ENCODE assay signal across 9 cellular contexts in the genomic region with DNA sequence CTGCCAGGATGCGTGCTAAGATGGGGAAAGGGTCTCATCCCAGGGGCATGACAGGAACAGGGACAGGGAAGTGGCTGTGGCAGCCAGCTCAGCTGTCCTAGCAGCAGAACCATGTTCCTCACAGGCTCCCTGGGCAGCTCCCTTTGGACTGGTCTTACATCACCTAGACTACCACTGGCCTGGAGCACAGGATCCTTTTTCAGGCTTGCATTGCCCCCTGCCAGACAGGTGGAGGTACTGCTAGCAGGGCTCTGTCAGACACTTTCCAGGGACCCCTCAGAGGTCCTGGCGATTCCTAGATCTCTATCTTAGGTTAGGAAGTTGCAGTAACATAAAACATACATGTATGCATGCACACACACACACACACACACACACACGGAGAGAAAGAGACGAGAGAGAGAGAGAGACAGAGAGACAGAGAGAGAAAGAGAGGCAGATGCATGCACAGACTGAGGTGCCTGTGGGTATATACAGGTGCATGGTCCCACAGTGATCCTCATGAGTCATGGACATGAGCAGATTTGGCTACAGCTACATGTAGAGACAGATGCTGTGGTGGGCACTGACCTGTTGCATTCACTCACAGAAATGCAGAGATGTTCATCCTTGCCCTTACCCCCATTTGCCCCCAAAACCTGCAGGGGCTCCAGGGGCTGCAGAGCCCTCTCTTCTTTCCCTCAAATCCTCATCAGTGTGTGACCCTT.
DNase-seq lines count a peak whose midpoint lies in the region; ATAC-seq, FAIRE-seq and TF ChIP-seq lines count a peak whose summit lies in the region.
"Had no signal": no experiment of that assay in that cellular context is flagged by ENCODE, and none has a peak within 500 bp of the region (broad histone marks: within the 10 kb centered on the region; RNA-seq: fewer than 3 reads in every experiment).

No MANE protein-coding gene starts in this region.

- intact Hi-C loops in adrenal gland (cut with DNase I): loop anchor here in 1 of 2 donors (10.0 kb wide), 1 partner anchor 206 kb away; no protein-coding TSS in a partner anchor

- H3K27ac Mint-ChIP-seq in activated CD8-positive, alpha-beta memory T cell treated with anti-CD3 and anti-CD28 coated beads, Interleukin-2, amount 10 ng/mL, durations not matched to agents 7 days and 5 days: no peak overlapping the region
- H3K27ac Mint-ChIP-seq: stimulated activated naive CD8-positive, alpha-beta T cell treated with anti-CD3 and anti-CD28 coated beads, Interleukin-15, Interleukin-2, amounts not matched to agents 100 ng/mL and 50 ng/mL, for 24 hours had no signal

- no peak overlapping the region for H3K4me2 ChIP-seq in keratinocyte (ENCODE audit: control insufficient read depth, extremely low read depth, insufficient read depth, low read depth, low read length)

- H3K79me2 ChIP-seq in keratinocyte (ENCODE audit: control insufficient read depth, insufficient read depth, low read length): no peaks in the 10 kb centered on the region

- H3K4me3 ChIP-seq in AG09309 (ENCODE audit: control insufficient read depth, low read depth, low read length) (no peak overlapping the region), adrenal gland (no peak overlapping the region), keratinocyte (ENCODE audit: control insufficient read depth in 2 of 3, extremely low read depth in 1 of 3, insufficient read depth in 2 of 3, low read depth in 1 of 3, low read length in 3 of 3) (no peak overlapping the region)

- no peaks in the 10 kb centered on the region for H3K27me3 Mint-ChIP-seq in activated CD8-positive, alpha-beta memory T cell treated with anti-CD3 and anti-CD28 coated beads, Interleukin-2, amount 10 ng/mL, durations not matched to agents 7 days and 5 days
- H3K27me3 Mint-ChIP-seq: stimulated activated naive CD8-positive, alpha-beta T cell treated with anti-CD3 and anti-CD28 coated beads, Interleukin-15, Interleukin-2, amounts not matched to agents 100 ng/mL and 50 ng/mL, for 24 hours had no signal

- WGBS in adrenal gland, 4 donors: 34 to 62% (median 40%) methylated on average over 3 to 4 of the region's 4 CpGs

- no peak for FAIRE-seq in keratinocyte (lab: Jason Lieb, UNC)

- H3K4me1 Mint-ChIP-seq in activated CD8-positive, alpha-beta memory T cell treated with anti-CD3 and anti-CD28 coated beads, Interleukin-2, amount 10 ng/mL, durations not matched to agents 7 days and 5 days: no peaks in the 10 kb centered on the region

- no peaks in the 10 kb centered on the region for H3K9me3 Mint-ChIP-seq in activated CD8-positive, alpha-beta memory T cell treated with anti-CD3 and anti-CD28 coated beads, Interleukin-2, amount 10 ng/mL, durations not matched to agents 7 days and 5 days (ENCODE audit: low read depth)
- H3K9me3 Mint-ChIP-seq: stimulated activated naive CD8-positive, alpha-beta T cell treated with anti-CD3 and anti-CD28 coated beads, Interleukin-15, Interleukin-2, amounts not matched to agents 100 ng/mL and 50 ng/mL, for 24 hours had no signal

- no peaks in the 10 kb centered on the region for H4K20me1 ChIP-seq in keratinocyte (ENCODE audit: control insufficient read depth, extremely low read depth, insufficient read depth, low read length)

- no peaks in the 10 kb centered on the region for H3K9me1 ChIP-seq in keratinocyte (ENCODE audit: control insufficient read depth, extremely low read depth, insufficient read depth, low read length)

- no peak overlapping the region for H2AFZ ChIP-seq in keratinocyte (ENCODE audit: control insufficient read depth, low read length)

- peak; percentile 68 for TF ChIP-seq CTCF in AG09309 (IDR thresholded peaks at IDR 0.05; ENCODE audit: control insufficient read depth, insufficient read depth, low read depth, low read length, missing control alignments)
- TF ChIP-seq CTCF in GM12874 (IDR thresholded peaks at IDR 0.05; ENCODE audit: insufficient read depth, low read depth, low read length): peak; percentile 30; the same call in 1 of the 2 replicates
- peak; percentile 21 to 64 (median 50) for TF ChIP-seq CTCF in adrenal gland (IDR thresholded peaks at IDR 0.05)
- TF ChIP-seq CTCF in keratinocyte (optimal IDR thresholded peaks at IDR 0.05 in 1 of 3, IDR thresholded peaks at IDR 0.05 in 1 of 3, conservative IDR thresholded peaks at IDR 0.05 in 1 of 3; ENCODE audit: extremely low read depth in 1 of 3, insufficient read depth in 2 of 3, low read length in 3 of 3): peak; percentile 70 to 79 (median 71)

- H3K27ac ChIP-seq in adrenal gland (no peak overlapping the region), keratinocyte (ENCODE audit: control insufficient read depth, insufficient read depth, low read length) (no peak overlapping the region)

- no peaks in the 10 kb centered on the region for H3K36me3 Mint-ChIP-seq in activated CD8-positive, alpha-beta memory T cell treated with anti-CD3 and anti-CD28 coated beads, Interleukin-2, amount 10 ng/mL, durations not matched to agents 7 days and 5 days

- H3K4me3 Mint-ChIP-seq in activated CD8-positive, alpha-beta memory T cell treated with anti-CD3 and anti-CD28 coated beads, Interleukin-2, amount 10 ng/mL, durations not matched to agents 7 days and 5 days: no peak overlapping the region
- H3K4me3 Mint-ChIP-seq: stimulated activated naive CD8-positive, alpha-beta T cell treated with anti-CD3 and anti-CD28 coated beads, Interleukin-15, Interleukin-2, amounts not matched to agents 100 ng/mL and 50 ng/mL, for 24 hours had no signal

- TF ChIP-seq POLR2A in adrenal gland (IDR thresholded peaks at IDR 0.05): no peak

- ATAC-seq in GM18498 (IDR thresholded peaks at IDR 0.05; ENCODE audit: unreplicated experiment): no peak
- no peak for ATAC-seq in activated CD8-positive, alpha-beta memory T cell treated with anti-CD3 and anti-CD28 coated beads, Interleukin-2, amount 10 ng/mL, durations not matched to agents 7 days and 5 days

- dilution Hi-C loops in keratinocyte (cut with MboI; ENCODE audit: extremely low pct_ligation_motif_present, low sequenced_read_pairs): no loop called here

- DNase-seq in AG09309 (ENCODE audit: low read depth) (peak; percentile 18), HuH-7.5 (ENCODE audit: low spot score) (peak; percentile 51), adrenal gland (peak in 5 of 7 donors; percentile 36 to 57 (median 48)), keratinocyte (ENCODE audit: low read depth, low spot score) (peak; percentile 13)
- DNase-seq in activated CD8-positive, alpha-beta memory T cell treated with anti-CD3 and anti-CD28 coated beads, Interleukin-2, amount 10 ng/mL, durations not matched to agents 7 days and 5 days: no peak
- no peak for DNase-seq in activated CD8-positive, alpha-beta memory T cell treated with anti-CD3 and anti-CD28 coated beads, Interleukin-2, amount 50 U/mL, for 48 hours

- no peak overlapping the region for H3K9ac ChIP-seq in keratinocyte (ENCODE audit: control insufficient read depth, extremely low read depth, insufficient read depth, low read length)

- H3K36me3 ChIP-seq in adrenal gland (replicated peaks in 1 of 2) (peaks cover 0 to 5% of the 10 kb centered on the region in 2 donors), keratinocyte (ENCODE audit: control insufficient read depth in 2 of 2, extremely low read depth in 1 of 2, insufficient read depth in 2 of 2, low read length in 2 of 2) (no peaks in the 10 kb centered on the region)

- H3K4me1 ChIP-seq in adrenal gland (replicated peaks in 1 of 2) (no peaks in the 10 kb centered on the region), keratinocyte (ENCODE audit: control insufficient read depth, extremely low read depth, insufficient read depth, low read length) (no peaks in the 10 kb centered on the region)

- peaks cover 9% of the 10 kb centered on the region for H3K27me3 ChIP-seq in adrenal gland
- peaks cover 3% of the 10 kb centered on the region for H3K27me3 ChIP-seq in keratinocyte (ENCODE audit: control insufficient read depth, extremely low read depth, insufficient read depth, low read length)

- CTCF ChIA-PET in activated CD8-positive, alpha-beta memory T cell treated with anti-CD3 and anti-CD28 coated beads, Interleukin-2, amount 10 ng/mL, durations not matched to agents 7 days and 5 days (lab: Charles Lee): interaction anchor here (0.6 kb wide), 1 partner anchor 643 kb away, joined by 3 read pairs; no protein-coding TSS in a partner anchor

- H3K9me3 ChIP-seq in adrenal gland (replicated peaks in 1 of 3) (no peaks in the 10 kb centered on the region), keratinocyte (ENCODE audit: control insufficient read depth, low read depth, low read length) (no peaks in the 10 kb centered on the region)

Comparison
In these comparisons a context has a peak if more than half of its experiments do, and no peak if none do; other contexts are left out.
1. DNase-seq: peak in AG09309 (single experiment), HuH-7.5 (single experiment), adrenal gland (5 of 7) and keratinocyte (single experiment); none in activated CD8-positive, alpha-beta memory T cell treated with anti-CD3 and anti-CD28 coated beads, Interleukin-2, amount 10 ng/mL, durations not matched to agents 7 days and 5 days (single experiment) and activated CD8-positive, alpha-beta memory T cell treated with anti-CD3 and anti-CD28 coated beads, Interleukin-2, amount 50 U/mL, for 48 hours (single experiment).
2. Peak in every context shown above with its lines, with median percentiles within 50 percentile points of each other: CTCF ChIP-seq.